In the genomic region with DNA sequence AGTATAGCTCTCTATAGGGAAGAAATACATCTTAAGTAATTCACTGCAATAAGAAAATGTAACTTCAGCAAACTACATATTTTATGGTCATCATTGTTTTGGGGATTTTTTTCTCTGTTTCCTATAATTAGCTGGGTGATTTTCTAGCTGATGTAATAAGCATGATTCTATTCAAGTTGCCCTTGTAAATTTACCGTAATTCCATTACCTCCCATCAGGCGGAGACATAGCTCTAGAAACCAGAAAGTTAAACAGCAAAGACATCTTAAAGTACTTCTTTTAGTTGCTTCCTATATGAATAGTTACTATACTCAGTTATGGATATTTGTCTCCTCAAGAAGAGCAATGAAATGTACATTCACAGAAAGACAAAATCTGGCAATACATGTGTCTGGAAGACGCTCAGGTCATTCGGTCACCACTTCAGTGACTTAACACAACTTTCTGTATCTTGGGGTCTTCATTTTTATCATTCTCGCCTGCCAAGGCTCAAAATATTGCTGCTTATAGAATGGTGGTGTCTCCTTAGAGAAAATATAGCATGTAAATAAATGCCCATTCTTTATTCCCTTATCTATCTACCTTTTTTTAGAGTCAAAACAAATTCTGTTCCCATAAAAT, we compare ENCODE assay signal across 8 cellular contexts.
DNase-seq lines count a peak whose midpoint lies in the region; ATAC-seq and TF ChIP-seq lines count a peak whose summit lies in the region.

No MANE protein-coding gene starts in this region.

- no peak overlapping the region for H3K27ac ChIP-seq in RWPE1

- H3K9me3 ChIP-seq in MG63 = no peaks in the 10 kb centered on the region

- TF ChIP-seq CTCF in GM20000 (IDR thresholded peaks at IDR 0.05; ENCODE audit: extremely low read depth, missing control alignments) (peak; percentile 55), RWPE1 (conservative IDR thresholded peaks at IDR 0.05; ENCODE audit: low read depth) (peak; percentile 47)

- CTCF ChIA-PET in RWPE1 (lab: Yijun Ruan, JAX) = interaction anchor here (0.6 to 3.1 kb wide), 6 partner anchors 11 to 1155 kb away, joined by 3 to 13 read pairs (median 4); no protein-coding TSS in a partner anchor

- POLR2A ChIA-PET in RWPE1 (lab: Yijun Ruan, JAX; ENCODE audit: low non-redundant PET) = no interaction called here

- H3K4me3 ChIP-seq in MG63 = no peak overlapping the region

- H3K27me3 ChIP-seq in MG63 = no peaks in the 10 kb centered on the region

- DNase-seq in Daoy (ENCODE audit: low read depth) = peak; percentile 1
- DNase-seq in GM20000 (ENCODE audit: low spot score) = peak; percentile 29
- peak; percentile 46 for DNase-seq in HS-5 (ENCODE audit: low read depth)
- peak; percentile 18 for DNase-seq in RWPE1 (ENCODE audit: low spot score)
- peak; percentile 77 for DNase-seq in glomerular endothelial cell (ENCODE audit: extremely low read depth, low read depth, low spot score)
- no peak for DNase-seq in NCI-H2227 (lab: John Stamatoyannopoulos, UW; ENCODE audit: unreplicated experiment)
- no peak for DNase-seq in MG63

- no peak for ATAC-seq in GM21737 (IDR thresholded peaks at IDR 0.05; ENCODE audit: unreplicated experiment)

- no peaks in the 10 kb centered on the region for H3K36me3 ChIP-seq in MG63

Comparison
In these comparisons a context has a peak if more than half of its experiments do, and no peak if none do; other contexts are left out.
1. DNase-seq: peak in Daoy (single experiment), GM20000 (single experiment), HS-5 (single experiment), RWPE1 (single experiment) and glomerular endothelial cell (single experiment); none in NCI-H2227 (single experiment) and MG63 (single experiment).